8 cellular contexts compared by ENCODE assay signal in the genomic region with DNA sequence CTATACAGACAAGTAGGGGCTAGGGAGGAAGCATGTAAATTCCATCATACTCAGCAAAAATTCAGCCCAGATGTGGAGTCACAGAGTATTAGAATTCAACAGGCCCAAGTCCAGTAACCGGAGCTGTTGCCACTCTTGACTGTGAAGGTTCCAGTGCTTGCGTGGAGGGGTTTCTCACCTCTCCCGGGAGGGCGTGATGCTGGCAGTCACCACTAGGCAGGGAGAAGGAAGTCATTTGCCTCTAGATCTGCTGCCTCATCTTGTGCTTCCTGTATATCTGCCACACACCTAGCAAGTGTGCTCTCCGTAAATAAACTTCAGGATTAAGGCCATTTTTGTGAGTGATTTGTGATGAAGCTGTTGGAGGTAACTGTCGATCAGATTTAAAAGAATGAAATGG. TPM values are rescaled to one million over a fixed set of nuclear protein-coding genes. Genes with fewer than 3 reads are reported as not detected.
A peak's percentile ranks its signal among the peaks of the same experiment; 100 is the strongest.
DNase-seq lines count a peak whose midpoint lies in the region; ATAC-seq and TF ChIP-seq lines count a peak whose summit lies in the region.

No MANE protein-coding gene starts in this region.

- H3K27ac ChIP-seq in KMS-11, result peak overlapping the region; percentile 73
- H3K27ac ChIP-seq in ascending aorta, result peak overlapping the region; percentile 88 to 99

- TF ChIP-seq CTCF in KMS-11 (conservative IDR thresholded peaks at IDR 0.05; ENCODE audit: low read depth, low read length) (peak; percentile 50; the same call in 1 of the 2 replicates), ascending aorta (IDR thresholded peaks at IDR 0.05) (peak in 2 of 3 experiments; percentile 8 to 26)

- H3K4me1 ChIP-seq in KMS-11 (ENCODE audit: low read depth, poor library complexity, severe bottlenecking) (peaks cover 67% of the 10 kb centered on the region), ascending aorta (peaks cover 11 to 26% of the 10 kb centered on the region in 2 donors)

- ATAC-seq in HG02763 (IDR thresholded peaks at IDR 0.05; ENCODE audit: unreplicated experiment), result no peak

- H2AFZ ChIP-seq in KMS-11 (ENCODE audit: low read depth), result peak overlapping the region; percentile 82

- no peak overlapping the region for H3K9ac ChIP-seq in KMS-11

- peak overlapping the region; percentile 93 for H3K4me2 ChIP-seq in KMS-11

- DNase-seq in EL (peak; percentile 52), SW 1271 (lab: John Stamatoyannopoulos, UW) (peak; percentile 18 to 64), ascending aorta (ENCODE audit: low spot score in 2 of 2) (peak; percentile 33 to 70), left kidney (ENCODE audit: low read depth, low spot score) (peak; percentile 74), NCI-H128 (lab: John Stamatoyannopoulos, UW; ENCODE audit: unreplicated experiment) (no peak)
- peak; percentile 30 to 34 for DNase-seq in stimulated activated CD8-positive, alpha-beta memory T cell treated with anti-CD3 and anti-CD28 coated beads, Interleukin-2, amount 100 ng/mL, for 1 hour (ENCODE audit: low read depth in 2 of 2)

- H3K79me2 ChIP-seq in KMS-11 (ENCODE audit: insufficient read depth, low read depth), result peaks cover 36% of the 10 kb centered on the region

- H3K27me3 ChIP-seq in KMS-11 (ENCODE audit: insufficient read depth, low read depth) (no peaks in the 10 kb centered on the region), ascending aorta (no peaks in the 10 kb centered on the region)

- H3K4me3 ChIP-seq in KMS-11 (IDR thresholded peaks at IDR 0.05; ENCODE audit: insufficient read depth, low read depth, low read length) (no peak overlapping the region), ascending aorta (peak overlapping the region; percentile 67 to 78)

- H3K9me3 ChIP-seq in ascending aorta, result no peaks in the 10 kb centered on the region

- H3K36me3 ChIP-seq in KMS-11 (ENCODE audit: insufficient read depth), result no peaks in the 10 kb centered on the region
- no peaks in the 10 kb centered on the region for H3K36me3 ChIP-seq in ascending aorta

- no peaks in the 10 kb centered on the region for H4K20me1 ChIP-seq in KMS-11 (ENCODE audit: insufficient read depth)

- intact Hi-C loops in ascending aorta (cut with DNase I), result no loop called here

RNA-seq across cellular contexts. Expression of a gene that starts 1.0 kb away (rescaled TPM):
- not detected for total RNA-seq in ascending aorta

RNA-seq across cellular contexts. Expression of a gene that starts 1.4 kb away (rescaled TPM):
- 21.5 TPM for total RNA-seq in ascending aorta

RNA-seq across cellular contexts. Expression of a gene that starts 14.9 kb away (rescaled TPM):
- total RNA-seq in ascending aorta, result not detected

RNA-seq across cellular contexts. Expression of a gene that starts 27.9 kb away (rescaled TPM):
- not detected for total RNA-seq in ascending aorta

RNA-seq across cellular contexts. Expression of a gene that starts 53.1 kb away (rescaled TPM):
- 42.6 TPM for total RNA-seq in ascending aorta
